28 cellular contexts compared by ENCODE assay signal in the genomic region with DNA sequence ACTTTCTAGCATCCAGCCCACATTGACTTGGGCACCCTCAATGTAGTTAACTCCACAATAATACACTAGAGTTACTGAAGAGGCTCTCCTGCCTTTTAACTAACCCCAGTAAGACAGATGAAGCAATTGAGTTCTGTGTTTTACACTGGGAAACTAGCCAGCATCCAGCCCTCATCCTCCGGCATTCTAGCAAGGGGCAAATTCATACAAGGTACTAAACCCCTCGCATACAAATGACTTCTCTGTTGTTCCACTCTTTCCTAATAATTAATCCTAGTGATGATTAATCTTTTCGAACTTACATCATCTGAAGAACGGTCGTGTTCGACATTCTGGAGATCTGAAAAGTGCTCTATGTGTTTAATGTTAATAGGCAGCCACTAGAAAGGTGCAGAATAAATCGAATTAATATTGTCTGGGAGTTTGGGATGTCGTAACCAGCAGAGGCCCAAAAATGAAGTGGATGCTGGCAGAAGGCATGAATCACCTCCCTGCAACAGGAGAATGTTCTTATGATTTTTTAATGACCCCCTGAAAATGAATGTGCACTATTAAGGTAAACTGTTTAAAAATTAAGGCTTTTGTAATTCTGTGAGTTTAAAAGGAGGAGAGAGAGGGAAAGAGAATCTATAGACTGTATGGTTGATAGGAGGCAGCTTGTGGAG.
DNase-seq lines count a peak whose midpoint lies in the region; ATAC-seq, FAIRE-seq and TF ChIP-seq lines count a peak whose summit lies in the region.
"Had no signal": no experiment of that assay in that cellular context is flagged by ENCODE, and none has a peak within 500 bp of the region (broad histone marks: within the 10 kb centered on the region; RNA-seq: fewer than 3 reads in every experiment).

No MANE protein-coding gene starts in this region.

- in situ Hi-C loops in astrocyte of the cerebellum (cut with HindIII; ENCODE audit: low sequenced_read_pairs), result no loop called here

- no peaks in the 10 kb centered on the region for H3K36me3 Mint-ChIP-seq in effector memory CD8-positive, alpha-beta T cell (ENCODE audit: insufficient read depth)
- H3K36me3 Mint-ChIP-seq: natural killer cell had no signal

- no peak for ATAC-seq in effector memory CD8-positive, alpha-beta T cell (replicated peaks)
- no peak for ATAC-seq in HG02588 (IDR thresholded peaks at IDR 0.05; ENCODE audit: unreplicated experiment)
- ATAC-seq: gastrocnemius medialis, natural killer cell had no signal

- no peak for FAIRE-seq in GM12891 (lab: Jason Lieb, UNC)
- FAIRE-seq: endothelial cell of umbilical vein had no signal

- peak overlapping the region; percentile 11; the same call in 1 of the 2 replicates for H3K4me2 ChIP-seq in BLaER1

- H3K9me3 ChIP-seq in BLaER1, result no peaks in the 10 kb centered on the region
- H3K9me3 ChIP-seq: adrenal gland, gastrocnemius medialis, tibial artery had no signal

- DNase-seq in NCI-H1092 treated with DMSO at 0.1 percent for 48 hours (lab: John Stamatoyannopoulos, UW) (peak; percentile 74), astrocyte of the cerebellum (ENCODE audit: low read depth) (peak; percentile 9), medulla oblongata (ENCODE audit: extremely low spot score) (peak; percentile 32), GDM1 (lab: John Stamatoyannopoulos, UW) (no peak), GM12891 (ENCODE audit: insufficient read length, low spot score) (no peak)
- DNase-seq in effector memory CD8-positive, alpha-beta T cell, result no peak
- DNase-seq: ACHN; activated CD4-positive, alpha-beta T cell treated with anti-CD3 and anti-CD28 coated beads, Interleukin-2, amount 10 ng/mL, durations not matched to agents 7 days and 5 days; activated CD8-positive, alpha-beta memory T cell treated with anti-CD3 and anti-CD28 coated beads, Interleukin-2, amount 50 U/mL, for 48 hours; activated effector memory CD4-positive, alpha-beta T cell treated with Interleukin-2 at 50 U/mL for 16 hours; adrenal gland; gastrocnemius medialis; H7; Kasumi-1; mesendoderm; natural killer cell; NCI-H1048; NCI-H774; stimulated activated CD4-positive, alpha-beta T cell treated with anti-CD3 and anti-CD28 coated beads, Interleukin-2, amount 100 ng/mL, for 24 hours; stimulated activated naive CD4-positive, alpha-beta T cell; T-helper 1 cell; tibial artery had no signal

- peaks cover 4 to 8% of the 10 kb centered on the region in 2 donors for H3K4me1 Mint-ChIP-seq in effector memory CD8-positive, alpha-beta T cell (ENCODE audit: low read depth in 2 of 2)

- no peak overlapping the region for H3K9ac ChIP-seq in BLaER1
- H3K9ac ChIP-seq: parathyroid adenoma had no signal

- no peaks in the 10 kb centered on the region for H4K20me1 ChIP-seq in BLaER1

- H3K27me3 ChIP-seq in BLaER1, result no peaks in the 10 kb centered on the region
- H3K27me3 ChIP-seq: adrenal gland, gastrocnemius medialis, tibial artery had no signal

- no peak overlapping the region for H3K4me3 Mint-ChIP-seq in effector memory CD8-positive, alpha-beta T cell
- H3K4me3 Mint-ChIP-seq: activated CD4-positive, alpha-beta T cell treated with anti-CD3 and anti-CD28 coated beads, Interleukin-2, amount 10 ng/mL, durations not matched to agents 7 days and 5 days; CD14-positive monocyte; dendritic cell treated with granulocyte-macrophage colony-stimulating factor and Interleukin-4, amounts not matched to agents 40 ng/mL and 50 ng/mL, for 4 days; natural killer cell had no signal

- H3K27me3 Mint-ChIP-seq in effector memory CD8-positive, alpha-beta T cell, result no peaks in the 10 kb centered on the region
- H3K27me3 Mint-ChIP-seq: activated CD4-positive, alpha-beta T cell treated with anti-CD3 and anti-CD28 coated beads, Interleukin-2, amount 10 ng/mL, durations not matched to agents 7 days and 5 days; dendritic cell treated with granulocyte-macrophage colony-stimulating factor and Interleukin-4, amounts not matched to agents 40 ng/mL and 50 ng/mL, for 4 days had no signal

- no peak for TF ChIP-seq POLR2A in GM12891 (IDR thresholded peaks at IDR 0.05; ENCODE audit: low read depth, low read length)

- peaks cover 23% of the 10 kb centered on the region; the same call in 1 of the 2 replicates for H3K36me3 ChIP-seq in BLaER1
- H3K36me3 ChIP-seq: adrenal gland, gastrocnemius medialis, tibial artery had no signal

- H3K4me3 ChIP-seq in BLaER1, result no peak overlapping the region
- H3K4me3 ChIP-seq in astrocyte of the cerebellum (ENCODE audit: low read depth, low read length), result no peak overlapping the region
- H3K4me3 ChIP-seq: adrenal gland, gastrocnemius medialis, tibial artery had no signal

- no peak for TF ChIP-seq CTCF in astrocyte of the cerebellum (IDR thresholded peaks at IDR 0.05; ENCODE audit: low read depth, low read length, missing control alignments)

- H3K27ac Mint-ChIP-seq in effector memory CD8-positive, alpha-beta T cell, result no peak overlapping the region
- H3K27ac Mint-ChIP-seq: activated CD4-positive, alpha-beta T cell treated with anti-CD3 and anti-CD28 coated beads, Interleukin-2, amount 10 ng/mL, durations not matched to agents 7 days and 5 days; dendritic cell treated with granulocyte-macrophage colony-stimulating factor and Interleukin-4, amounts not matched to agents 40 ng/mL and 50 ng/mL, for 4 days; natural killer cell had no signal

- H3K27ac ChIP-seq in BLaER1, result no peak overlapping the region
- H3K27ac ChIP-seq: adrenal gland, gastrocnemius medialis, parathyroid adenoma, tibial artery had no signal

- peaks cover 50% of the 10 kb centered on the region for H3K4me1 ChIP-seq in BLaER1
- H3K4me1 ChIP-seq: adrenal gland, gastrocnemius medialis, tibial artery had no signal

- H3K9me3 Mint-ChIP-seq in effector memory CD8-positive, alpha-beta T cell, result no peaks in the 10 kb centered on the region
- H3K9me3 Mint-ChIP-seq: activated CD4-positive, alpha-beta T cell treated with anti-CD3 and anti-CD28 coated beads, Interleukin-2, amount 10 ng/mL, durations not matched to agents 7 days and 5 days; CD14-positive monocyte; dendritic cell treated with granulocyte-macrophage colony-stimulating factor and Interleukin-4, amounts not matched to agents 40 ng/mL and 50 ng/mL, for 4 days; natural killer cell had no signal

TF ChIP-seq in GM12891, 5 proteins besides CTCF, POLR2A, EP300 and RAD21:
- TF ChIP-seq POLR2AphosphoS5 (IDR thresholded peaks at IDR 0.05; ENCODE audit: low read depth, low read length) (no peak), PAX5 (IDR thresholded peaks at IDR 0.05; ENCODE audit: insufficient read depth, low read length, severe bottlenecking) (no peak), TAF1 (IDR thresholded peaks at IDR 0.05; ENCODE audit: low read depth, low read length) (no peak), POU2F2 (IDR thresholded peaks at IDR 0.05; ENCODE audit: low read depth, low read length) (no peak), SPI1 (IDR thresholded peaks at IDR 0.05; ENCODE audit: low read depth, low read length) (no peak)

Comparison
In these comparisons a context has a peak if more than half of its experiments do, and no peak if none do; other contexts are left out.
1. DNase-seq: peak in NCI-H1092 treated with DMSO at 0.1 percent for 48 hours (single experiment), astrocyte of the cerebellum (single experiment) and medulla oblongata (single experiment); none in effector memory CD8-positive, alpha-beta T cell (0 of 3), GDM1 (single experiment) and GM12891 (single experiment).